1 cellular context compared by ENCODE assay signal in genomic region chr14:23307146-23307447, GRCh38.
TF ChIP-seq lines count a peak whose summit lies in the region.

No MANE protein-coding gene starts in this region.

TF ChIP-seq in HepG2, 621 proteins besides CTCF, POLR2A, EP300 and RAD21 (continued from another document and continues in another):
- peak; percentile 8; the same call in 1 of the 2 replicates for TF ChIP-seq ZNF891 (CRISPR knock-in tag; IDR thresholded peaks at IDR 0.05)
- TF ChIP-seq, protein P1, sequence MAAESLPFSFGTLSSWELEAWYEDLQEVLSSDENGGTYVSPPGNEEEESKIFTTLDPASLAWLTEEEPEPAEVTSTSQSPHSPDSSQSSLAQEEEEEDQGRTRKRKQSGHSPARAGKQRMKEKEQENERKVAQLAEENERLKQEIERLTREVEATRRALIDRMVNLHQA (CRISPR knock-in tag; IDR thresholded peaks at IDR 0.05) = no peak
- TF ChIP-seq TRIM24 (CRISPR knock-in tag; IDR thresholded peaks at IDR 0.05) = no peak
- TF ChIP-seq ZNF430 (CRISPR knock-in tag; IDR thresholded peaks at IDR 0.05) = no peak; the same call in 1 of the 2 replicates
- TF ChIP-seq FOXP4 (CRISPR knock-in tag; IDR thresholded peaks at IDR 0.05) = no peak
- TF ChIP-seq TBX2 (CRISPR knock-in tag; IDR thresholded peaks at IDR 0.05; ENCODE audit: borderline replicate concordance) = 0 out of 2 replicates have a peak, but pooled peaks have one; percentile 9
- TF ChIP-seq ZNF609 (CRISPR knock-in tag; IDR thresholded peaks at IDR 0.05; ENCODE audit: borderline replicate concordance) = no peak
- TF ChIP-seq JDP2 (CRISPR knock-in tag; IDR thresholded peaks at IDR 0.05; ENCODE audit: borderline replicate concordance) = no peak
- 0 out of 2 replicates have a peak, but pooled peaks have one; percentile 90 for TF ChIP-seq MATR3 (CRISPR knock-in tag; IDR thresholded peaks at IDR 0.05)
- no peak for TF ChIP-seq SNAI1 (CRISPR knock-in tag; IDR thresholded peaks at IDR 0.05; ENCODE audit: borderline replicate concordance)
- TF ChIP-seq MIER2 (CRISPR knock-in tag; IDR thresholded peaks at IDR 0.05) = no peak
- no peak for TF ChIP-seq ZBTB8A (CRISPR knock-in tag; IDR thresholded peaks at IDR 0.05; ENCODE audit: borderline replicate concordance, low read depth)
- TF ChIP-seq TAF15 (IDR thresholded peaks at IDR 0.05; ENCODE audit: low read depth, low read length, poor library complexity, severe bottlenecking) = no peak
- TF ChIP-seq ETV6 (CRISPR knock-in tag; conservative IDR thresholded peaks at IDR 0.05) = no peak
- TF ChIP-seq, protein P2, sequence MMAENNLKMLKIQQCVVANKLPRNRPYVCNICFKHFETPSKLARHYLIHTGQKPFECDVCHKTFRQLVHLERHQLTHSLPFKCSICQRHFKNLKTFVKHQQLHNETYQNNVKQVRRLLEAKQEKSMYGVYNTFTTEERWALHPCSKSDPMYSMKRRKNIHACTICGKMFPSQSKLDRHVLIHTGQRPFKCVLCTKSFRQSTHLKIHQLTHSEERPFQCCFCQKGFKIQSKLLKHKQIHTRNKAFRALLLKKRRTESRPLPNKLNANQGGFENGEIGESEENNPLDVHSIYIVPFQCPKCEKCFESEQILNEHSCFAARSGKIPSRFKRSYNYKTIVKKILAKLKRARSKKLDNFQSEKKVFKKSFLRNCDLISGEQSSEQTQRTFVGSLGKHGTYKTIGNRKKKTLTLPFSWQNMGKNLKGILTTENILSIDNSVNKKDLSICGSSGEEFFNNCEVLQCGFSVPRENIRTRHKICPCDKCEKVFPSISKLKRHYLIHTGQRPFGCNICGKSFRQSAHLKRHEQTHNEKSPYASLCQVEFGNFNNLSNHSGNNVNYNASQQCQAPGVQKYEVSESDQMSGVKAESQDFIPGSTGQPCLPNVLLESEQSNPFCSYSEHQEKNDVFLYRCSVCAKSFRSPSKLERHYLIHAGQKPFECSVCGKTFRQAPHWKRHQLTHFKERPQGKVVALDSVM (CRISPR knock-in tag; IDR thresholded peaks at IDR 0.05) = no peak
- TF ChIP-seq NBN (conservative IDR thresholded peaks at IDR 0.05) = no peak
- no peak for TF ChIP-seq KAT2B (IDR thresholded peaks at IDR 0.05; ENCODE audit: borderline replicate concordance, low read depth, low read length)
- no peak for TF ChIP-seq NFKB2 (CRISPR knock-in tag; IDR thresholded peaks at IDR 0.05; ENCODE audit: borderline replicate concordance)
- no peak for TF ChIP-seq ZNF333 (CRISPR knock-in tag; IDR thresholded peaks at IDR 0.05; ENCODE audit: borderline replicate concordance)
- peak; percentile 29; the same call in 1 of the 2 replicates for TF ChIP-seq TRAFD1 (CRISPR knock-in tag; IDR thresholded peaks at IDR 0.05; ENCODE audit: borderline replicate concordance)
- TF ChIP-seq XRCC5 (optimal IDR thresholded peaks at IDR 0.05; ENCODE audit: low read length) = no peak
- TF ChIP-seq ELK4 (CRISPR knock-in tag; IDR thresholded peaks at IDR 0.05; ENCODE audit: borderline replicate concordance) = no peak
- TF ChIP-seq RFX5 (IDR thresholded peaks at IDR 0.05; ENCODE audit: low read depth, low read length) = no peak
- no peak; the same call in 1 of the 2 replicates for TF ChIP-seq HNRNPL (IDR thresholded peaks at IDR 0.05; ENCODE audit: low read depth, low read length)
- no peak for TF ChIP-seq ZNF256 (CRISPR knock-in tag; conservative IDR thresholded peaks at IDR 0.05)
- no peak for TF ChIP-seq HNF4G (IDR thresholded peaks at IDR 0.05; ENCODE audit: borderline replicate concordance, low read depth, low read length)
- TF ChIP-seq HNF4G (CRISPR knock-in tag; IDR thresholded peaks at IDR 0.05; ENCODE audit: borderline replicate concordance, low read depth) = no peak
- TF ChIP-seq HIVEP1 (CRISPR knock-in tag; IDR thresholded peaks at IDR 0.05) = no peak
- TF ChIP-seq SALL1 (CRISPR knock-in tag; IDR thresholded peaks at IDR 0.05) = no peak
- TF ChIP-seq SAFB2 (CRISPR knock-in tag; IDR thresholded peaks at IDR 0.05; ENCODE audit: borderline replicate concordance, low read depth) = no peak
- TF ChIP-seq ZFYVE20 (CRISPR knock-in tag; IDR thresholded peaks at IDR 0.05; ENCODE audit: borderline replicate concordance, low read depth) = no peak
- no peak for TF ChIP-seq MEIS1 (CRISPR knock-in tag; IDR thresholded peaks at IDR 0.05; ENCODE audit: borderline replicate concordance)
- TF ChIP-seq ZNF547 (CRISPR knock-in tag; IDR thresholded peaks at IDR 0.05) = no peak
- TF ChIP-seq SAP130 (CRISPR knock-in tag; IDR thresholded peaks at IDR 0.05; ENCODE audit: low read depth) = no peak
- TF ChIP-seq, protein P3, sequence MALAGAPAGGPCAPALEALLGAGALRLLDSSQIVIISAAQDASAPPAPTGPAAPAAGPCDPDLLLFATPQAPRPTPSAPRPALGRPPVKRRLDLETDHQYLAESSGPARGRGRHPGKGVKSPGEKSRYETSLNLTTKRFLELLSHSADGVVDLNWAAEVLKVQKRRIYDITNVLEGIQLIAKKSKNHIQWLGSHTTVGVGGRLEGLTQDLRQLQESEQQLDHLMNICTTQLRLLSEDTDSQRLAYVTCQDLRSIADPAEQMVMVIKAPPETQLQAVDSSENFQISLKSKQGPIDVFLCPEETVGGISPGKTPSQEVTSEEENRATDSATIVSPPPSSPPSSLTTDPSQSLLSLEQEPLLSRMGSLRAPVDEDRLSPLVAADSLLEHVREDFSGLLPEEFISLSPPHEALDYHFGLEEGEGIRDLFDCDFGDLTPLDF (CRISPR knock-in tag; IDR thresholded peaks at IDR 0.05) = no peak
- no peak for TF ChIP-seq BHLHE40 (IDR thresholded peaks at IDR 0.05; ENCODE audit: low read length)
- no peak for TF ChIP-seq HOXD1 (CRISPR knock-in tag; IDR thresholded peaks at IDR 0.05)
- TF ChIP-seq MAFG (CRISPR knock-in tag; IDR thresholded peaks at IDR 0.05) = no peak
- TF ChIP-seq, protein P4, sequence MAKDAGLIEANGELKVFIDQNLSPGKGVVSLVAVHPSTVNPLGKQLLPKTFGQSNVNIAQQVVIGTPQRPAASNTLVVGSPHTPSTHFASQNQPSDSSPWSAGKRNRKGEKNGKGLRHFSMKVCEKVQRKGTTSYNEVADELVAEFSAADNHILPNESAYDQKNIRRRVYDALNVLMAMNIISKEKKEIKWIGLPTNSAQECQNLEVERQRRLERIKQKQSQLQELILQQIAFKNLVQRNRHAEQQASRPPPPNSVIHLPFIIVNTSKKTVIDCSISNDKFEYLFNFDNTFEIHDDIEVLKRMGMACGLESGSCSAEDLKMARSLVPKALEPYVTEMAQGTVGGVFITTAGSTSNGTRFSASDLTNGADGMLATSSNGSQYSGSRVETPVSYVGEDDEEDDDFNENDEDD (CRISPR knock-in tag; IDR thresholded peaks at IDR 0.05; ENCODE audit: borderline replicate concordance) = no peak
- TF ChIP-seq, protein P5, sequence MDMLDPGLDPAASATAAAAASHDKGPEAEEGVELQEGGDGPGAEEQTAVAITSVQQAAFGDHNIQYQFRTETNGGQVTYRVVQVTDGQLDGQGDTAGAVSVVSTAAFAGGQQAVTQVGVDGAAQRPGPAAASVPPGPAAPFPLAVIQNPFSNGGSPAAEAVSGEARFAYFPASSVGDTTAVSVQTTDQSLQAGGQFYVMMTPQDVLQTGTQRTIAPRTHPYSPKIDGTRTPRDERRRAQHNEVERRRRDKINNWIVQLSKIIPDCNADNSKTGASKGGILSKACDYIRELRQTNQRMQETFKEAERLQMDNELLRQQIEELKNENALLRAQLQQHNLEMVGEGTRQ (IDR thresholded peaks at IDR 0.05; ENCODE audit: low read depth, low read length) = 0 out of 2 replicates have a peak, but pooled peaks have one; percentile 8
- TF ChIP-seq, protein P5 (CRISPR knock-in tag; IDR thresholded peaks at IDR 0.05; ENCODE audit: borderline replicate concordance) = no peak
- TF ChIP-seq ZNF674 (CRISPR knock-in tag; IDR thresholded peaks at IDR 0.05; ENCODE audit: low read depth) = no peak
- no peak for TF ChIP-seq PPARG (CRISPR knock-in tag; conservative IDR thresholded peaks at IDR 0.05)
- TF ChIP-seq ATAD3A (CRISPR knock-in tag; IDR thresholded peaks at IDR 0.05) = no peak
- TF ChIP-seq REPIN1 (CRISPR knock-in tag; IDR thresholded peaks at IDR 0.05; ENCODE audit: borderline replicate concordance, low read depth) = no peak
